Comparison of ENCODE assay signal across 20 cellular contexts in genomic region chr10:128803790-128804189, GRCh38.
DNase-seq lines count a peak whose midpoint lies in the region; ATAC-seq, FAIRE-seq and TF ChIP-seq lines count a peak whose summit lies in the region.
"Had no signal": no experiment of that assay in that cellular context is flagged by ENCODE, and none has a peak within 500 bp of the region (broad histone marks: within the 10 kb centered on the region; RNA-seq: fewer than 3 reads in every experiment).

No MANE protein-coding gene starts in this region.

- H2BK5ac ChIP-seq in H9 (ENCODE audit: insufficient read length, low read length) (no peak overlapping the region), H1 (ENCODE audit: low read depth, low read length) (no peak overlapping the region)

- no peaks in the 10 kb centered on the region for H3K79me2 ChIP-seq in GM23338 (replicated peaks; ENCODE audit: insufficient read depth)
- no peaks in the 10 kb centered on the region for H3K79me2 ChIP-seq in H9 (ENCODE audit: insufficient read depth, low read length)
- H3K79me2 ChIP-seq in H1 (ENCODE audit: control insufficient read depth in 1 of 2, insufficient read depth in 2 of 2, low read length in 2 of 2), result no peaks in the 10 kb centered on the region

- H4K5ac ChIP-seq in H9 (ENCODE audit: insufficient read length, low read depth, low read length), result no peak overlapping the region
- H4K5ac ChIP-seq in H1 (ENCODE audit: insufficient read length, low read depth, low read length), result no peak overlapping the region

- H2BK12ac ChIP-seq in H9 (ENCODE audit: insufficient read length, low read depth, low read length) (no peak overlapping the region), H1 (ENCODE audit: low read depth, low read length) (no peak overlapping the region)

- TF ChIP-seq EP300 in H1 (IDR thresholded peaks at IDR 0.05; ENCODE audit: borderline replicate concordance in 1 of 2, low read depth in 2 of 2, low read length in 2 of 2), result no peak

- H3K4me1 Mint-ChIP-seq in GM23338 (peaks cover 12% of the 10 kb centered on the region; the same call in 2 of the 3 replicates), H9 (peaks cover 11 to 14% of the 10 kb centered on the region in 2 experiments), osteocyte (ENCODE audit: unreplicated experiment) (no peaks in the 10 kb centered on the region), MCF 10A (ENCODE audit: insufficient read depth, unreplicated experiment) (no peaks in the 10 kb centered on the region)
- H3K4me1 Mint-ChIP-seq: B cell had no signal

- H3K9me3 ChIP-seq in H9 (ENCODE audit: control insufficient read depth, low read depth, low read length), result no peaks in the 10 kb centered on the region
- H3K9me3 ChIP-seq in H1 (ENCODE audit: insufficient read depth in 2 of 2, low read depth in 1 of 2, low read length in 1 of 2), result no peaks in the 10 kb centered on the region
- H3K9me3 ChIP-seq: BLaER1, Caco-2, HAP-1 had no signal

- no peaks in the 10 kb centered on the region for H3K9me3 Mint-ChIP-seq in GM23338
- no peaks in the 10 kb centered on the region; a peak in 1 of 5 replicates for H3K9me3 Mint-ChIP-seq in H9
- peaks cover 42% of the 10 kb centered on the region for H3K9me3 Mint-ChIP-seq in osteocyte (ENCODE audit: unreplicated experiment)
- peaks cover 4% of the 10 kb centered on the region for H3K9me3 Mint-ChIP-seq in MCF 10A (ENCODE audit: unreplicated experiment)

- no peaks in the 10 kb centered on the region for H3K36me3 Mint-ChIP-seq in GM23338 (ENCODE audit: low read depth)
- H3K36me3 Mint-ChIP-seq in H9 (ENCODE audit: insufficient read depth in 1 of 3, low read depth in 3 of 3), result no peaks in the 10 kb centered on the region
- no peaks in the 10 kb centered on the region for H3K36me3 Mint-ChIP-seq in osteocyte (ENCODE audit: unreplicated experiment)
- no peaks in the 10 kb centered on the region for H3K36me3 Mint-ChIP-seq in MCF 10A (ENCODE audit: insufficient read depth, unreplicated experiment)
- H3K36me3 Mint-ChIP-seq: CD4-positive, CD25-positive, alpha-beta regulatory T cell; CD8-positive, alpha-beta T cell had no signal

- H4K8ac ChIP-seq in H9 (replicated peaks; ENCODE audit: insufficient read length, low read depth, low read length) (no peak overlapping the region), H1 (ENCODE audit: extremely low read depth, insufficient read depth, low read length) (no peak overlapping the region)

- H3K4me1 ChIP-seq in GM23338 (ENCODE audit: insufficient read depth) (peaks cover 6% of the 10 kb centered on the region), H9 (ENCODE audit: insufficient read depth, low read length) (peaks cover 2% of the 10 kb centered on the region; the same call in 1 of the 2 replicates), H1 (replicated peaks in 1 of 4; ENCODE audit: control insufficient read depth in 3 of 4, insufficient read depth in 4 of 4, low read length in 3 of 4) (peaks cover 0 to 3% (median under 1%) of the 10 kb centered on the region in 4 experiments; a peak in 2 of 7 replicates)
- H3K4me1 ChIP-seq: BLaER1, Caco-2, HAP-1 had no signal

- no TSS peak for BruUV-seq in MCF 10A (replicated peaks; lab: Mats Ljungman, UMichigan)

- H3F3A ChIP-seq in GM23338 (replicated peaks; ENCODE audit: low read depth), result no peaks in the 10 kb centered on the region

- POLR2A ChIA-PET in H1 (lab: Charles Lee; ENCODE audit: partially characterized antibody), result no interaction called here
- POLR2A ChIA-PET in MCF 10A (lab: Yijun Ruan, JAX), result no interaction called here

- no peaks in the 10 kb centered on the region for H3K79me1 ChIP-seq in H9 (ENCODE audit: insufficient read depth, low read depth, low read length, poor library complexity, severe bottlenecking)
- H3K79me1 ChIP-seq in H1 (ENCODE audit: low read depth, low read length), result no peaks in the 10 kb centered on the region

- no peaks in the 10 kb centered on the region for H3K23me2 ChIP-seq in H9 (ENCODE audit: insufficient read length, low read depth, low read length, poor library complexity, severe bottlenecking)
- no peaks in the 10 kb centered on the region for H3K23me2 ChIP-seq in H1 (ENCODE audit: low read depth, low read length)

- no peak overlapping the region for H3K23ac ChIP-seq in H9 (ENCODE audit: insufficient read length, low read depth, low read length)
- no peak overlapping the region for H3K23ac ChIP-seq in H1 (ENCODE audit: insufficient read length)

- peaks cover 12% of the 10 kb centered on the region; the same call in 1 of the 2 replicates for H3K9me2 ChIP-seq in GM23338 (ENCODE audit: insufficient read depth)

- H3K27me3 ChIP-seq in GM23338 (ENCODE audit: insufficient read depth) (no peaks in the 10 kb centered on the region), H9 (ENCODE audit: insufficient read depth, low read length) (no peaks in the 10 kb centered on the region), H1 (replicated peaks in 1 of 4; ENCODE audit: control insufficient read depth in 3 of 4, extremely low read depth in 1 of 4, insufficient read depth in 3 of 4, low read length in 3 of 4) (no peaks in the 10 kb centered on the region)
- H3K27me3 ChIP-seq: BLaER1 had no signal

- no peak for FAIRE-seq in H1 (lab: Jason Lieb, UNC)
- FAIRE-seq: GM12878, GM19239 had no signal

- TF ChIP-seq RAD21 in H1 (IDR thresholded peaks at IDR 0.05 in 1 of 2, conservative IDR thresholded peaks at IDR 0.05 in 1 of 2; ENCODE audit: low read depth in 2 of 2, low read length in 2 of 2), result 0 out of 4 replicates have a peak, but pooled peaks of 1 of the 2 experiments have one; percentile 4

- intact Hi-C loops in MCF 10A (cut with micrococcal nuclease), result no loop called here

- H2BK15ac ChIP-seq in H9 (ENCODE audit: low read depth, low read length) (no peak overlapping the region; the same call in 1 of the 2 replicates), H1 (ENCODE audit: low read length) (no peak overlapping the region)

- H4K20me1 ChIP-seq in GM23338 (replicated peaks; ENCODE audit: insufficient read depth) (no peaks in the 10 kb centered on the region), H9 (ENCODE audit: control insufficient read depth, insufficient read depth, insufficient read length) (no peaks in the 10 kb centered on the region), H1 (replicated peaks in 1 of 2; ENCODE audit: control insufficient read depth in 1 of 2, insufficient read depth in 2 of 2, low read length in 2 of 2) (no peaks in the 10 kb centered on the region)
- H4K20me1 ChIP-seq: BLaER1 had no signal

- H3K36me3 ChIP-seq in GM23338 (ENCODE audit: insufficient read depth) (no peaks in the 10 kb centered on the region), H1 (ENCODE audit: control insufficient read depth in 2 of 4, insufficient read depth in 4 of 4, low read length in 3 of 4) (no peaks in the 10 kb centered on the region)
- H3K36me3 ChIP-seq: BLaER1, HAP-1 had no signal

- H4K91ac ChIP-seq in H9 (ENCODE audit: insufficient read length, low read depth, low read length) (no peak overlapping the region), H1 (replicated peaks; ENCODE audit: insufficient read length, low read length) (no peak overlapping the region)

- no peak overlapping the region for H3K56ac ChIP-seq in H9 (ENCODE audit: insufficient read length, low read depth, low read length)
- H3K56ac ChIP-seq in H1 (replicated peaks; ENCODE audit: insufficient read length, low read depth, low read length), result no peak overlapping the region

- H2AK5ac ChIP-seq in H9 (ENCODE audit: insufficient read length, low read length), result no peak overlapping the region
- H2AK5ac ChIP-seq in H1 (ENCODE audit: low read depth, low read length), result no peak overlapping the region

- H3K27ac ChIP-seq in GM23338 (ENCODE audit: low read depth), result no peak overlapping the region
- H3K27ac ChIP-seq in H9 (ENCODE audit: insufficient read length, low read depth, low read length), result no peak overlapping the region
- H3K27ac ChIP-seq in H1 (ENCODE audit: low read depth, low read length), result no peak overlapping the region
- H3K27ac ChIP-seq: BLaER1, C4-2B had no signal

- H3K4me3 Mint-ChIP-seq in GM23338 (no peak overlapping the region), H9 (no peak overlapping the region), osteocyte (ENCODE audit: unreplicated experiment) (no peak overlapping the region), MCF 10A (ENCODE audit: unreplicated experiment) (no peak overlapping the region)
- H3K4me3 Mint-ChIP-seq: B cell; CD4-positive, CD25-positive, alpha-beta regulatory T cell; CD8-positive, alpha-beta T cell; HFFc6 had no signal

- H2BK20ac ChIP-seq in H9 (ENCODE audit: low read depth, low read length, poor library complexity, severe bottlenecking), result no peak overlapping the region
- H2BK20ac ChIP-seq in H1 (ENCODE audit: low read length), result no peak overlapping the region

- no peak overlapping the region for H3K27ac Mint-ChIP-seq in GM23338
- H3K27ac Mint-ChIP-seq in H9, result no peak overlapping the region
- H3K27ac Mint-ChIP-seq in osteocyte (ENCODE audit: unreplicated experiment), result no peak overlapping the region
- H3K27ac Mint-ChIP-seq in MCF 10A (ENCODE audit: low read depth, unreplicated experiment), result no peak overlapping the region
- H3K27ac Mint-ChIP-seq: B cell; CD4-positive, CD25-positive, alpha-beta regulatory T cell; CD8-positive, alpha-beta T cell; HFFc6 had no signal

- H2AFZ ChIP-seq in GM23338 (peak overlapping the region; percentile 38; the same call in 1 of the 2 replicates), H9 (ENCODE audit: low read length) (no peak overlapping the region), H1 (ENCODE audit: low read length) (no peak overlapping the region)

- H3K4me2 ChIP-seq in GM23338, result no peak overlapping the region
- H3K4me2 ChIP-seq in H9 (ENCODE audit: insufficient read depth, insufficient read length, low read length), result no peak overlapping the region
- no peak overlapping the region for H3K4me2 ChIP-seq in H1 (ENCODE audit: insufficient read depth in 1 of 2, low read depth in 2 of 2, low read length in 2 of 2)
- H3K4me2 ChIP-seq: BLaER1 had no signal

- no peak for TF ChIP-seq POLR2A in H1 (IDR thresholded peaks at IDR 0.05; ENCODE audit: control extremely low read depth in 1 of 2, low read depth in 2 of 2, low read length in 2 of 2)

- H3T11ph ChIP-seq in H9 (ENCODE audit: low read length), result no peak overlapping the region

- CTCF ChIA-PET in H1 (lab: Charles Lee; ENCODE audit: partially characterized antibody), result interaction anchor here (1.3 to 2.0 kb wide), 4 partner anchors 11 to 172 kb away, joined by 3 to 8 read pairs (median 5); no protein-coding TSS in a partner anchor
- CTCF ChIA-PET in MCF 10A (lab: Yijun Ruan, JAX), result no interaction called here

- H2BK120ac ChIP-seq in H9 (ENCODE audit: low read depth, low read length, poor library complexity, severe bottlenecking) (no peak overlapping the region), H1 (replicated peaks; ENCODE audit: low read depth, low read length) (no peak overlapping the region)

- DNase-seq in GM23338 (ENCODE audit: low spot score) (peak; percentile 30), H9 (no peak), H1 (ENCODE audit: low read depth in 1 of 2, low spot score in 2 of 2) (peak in 1 of 2 experiments; percentile 48), osteocyte (ENCODE audit: extremely low spot score, unreplicated experiment) (peak; percentile 68), MCF 10A (ENCODE audit: unreplicated experiment) (no peak), NCI-H1417 (lab: John Stamatoyannopoulos, UW) (no peak), hepatic stellate cell (ENCODE audit: low spot score) (no peak)
- DNase-seq: Caco-2; CD4-positive, CD25-positive, alpha-beta regulatory T cell; DMS153; EL; GDM1; HFFc6 had no signal

- H3K14ac ChIP-seq in H9 (ENCODE audit: insufficient read depth, low read length) (no peak overlapping the region), H1 (ENCODE audit: insufficient read length) (no peak overlapping the region)

- H3K9ac ChIP-seq in H9 (ENCODE audit: extremely low read depth, insufficient read length, low read length), result no peak overlapping the region
- no peak overlapping the region for H3K9ac ChIP-seq in H1 (replicated peaks in 1 of 4; ENCODE audit: extremely low read depth in 1 of 4, low read depth in 3 of 4, low read length in 3 of 4)
- H3K9ac ChIP-seq: BLaER1 had no signal

- no peak overlapping the region for H3K4me3 ChIP-seq in GM23338
- no peak overlapping the region for H3K4me3 ChIP-seq in H1 (ENCODE audit: extremely low read depth in 1 of 4, insufficient read depth in 2 of 4, low read depth in 3 of 4, low read length in 4 of 4)
- H3K4me3 ChIP-seq: BLaER1, GM12878, HAP-1 had no signal

- H3K18ac ChIP-seq in H9 (ENCODE audit: insufficient read length, low read depth, low read length), result no peak overlapping the region
- no peak overlapping the region for H3K18ac ChIP-seq in H1 (ENCODE audit: extremely low read depth, low read length)

- TF ChIP-seq CTCF in GM23338 (conservative IDR thresholded peaks at IDR 0.05; ENCODE audit: low read depth in 2 of 2), result peak in 1 of 2 experiments; percentile 18; a peak in 1 of 4 replicates
- TF ChIP-seq CTCF in H9 (conservative IDR thresholded peaks at IDR 0.05), result peak; percentile 37; the same call in 2 of the 3 replicates
- peak; percentile 12 to 41 (median 34); a peak in 3 of 4 replicates for TF ChIP-seq CTCF in H1 (IDR thresholded peaks at IDR 0.05; ENCODE audit: control extremely low read depth in 1 of 3, insufficient read depth in 1 of 3, low read depth in 1 of 3, low read length in 3 of 3)
- no peak for TF ChIP-seq CTCF in osteocyte (IDR thresholded peaks at IDR 0.05)
- TF ChIP-seq CTCF in MCF 10A (IDR thresholded peaks at IDR 0.05; ENCODE audit: unreplicated experiment), result no peak

- no CpG with 5 or more reads among the region's 8 CpGs for WGBS in H9 (ENCODE audit: extremely low coverage, insufficient read length, low lambda C conversion rate)
- 76% methylated on average over 8 of the region's 8 CpGs; no CpG with 5 or more reads in 1 of the 2 experiments for WGBS in H1 (ENCODE audit: extremely low coverage in 1 of 2, insufficient coverage in 1 of 2, insufficient read length in 1 of 2, insufficient replicate concordance in 2 of 2, low coverage in 1 of 2, low lambda C conversion rate in 2 of 2, missing lambda C conversion rate in 1 of 2), 2 experiments

- H3K4ac ChIP-seq in H9 (ENCODE audit: low read depth, low read length) (no peak overlapping the region), H1 (replicated peaks; ENCODE audit: insufficient read length, low read depth, low read length) (no peak overlapping the region)

- ATAC-seq in GM23338, result peak; percentile 55
- ATAC-seq: CD8-positive, alpha-beta T cell; GM12878 had no signal

- H3K27me3 Mint-ChIP-seq in GM23338 (ENCODE audit: insufficient read depth, low read depth, poor library complexity) (peaks cover 2% of the 10 kb centered on the region), H9 (ENCODE audit: low read depth) (peaks cover 5% of the 10 kb centered on the region; the same call in 1 of the 2 replicates), osteocyte (ENCODE audit: unreplicated experiment) (no peaks in the 10 kb centered on the region), MCF 10A (ENCODE audit: insufficient read depth, unreplicated experiment) (peaks cover 11% of the 10 kb centered on the region)
- H3K27me3 Mint-ChIP-seq: B cell had no signal

Comparison
In these comparisons a context has a peak if more than half of its experiments do, and no peak if none do; other contexts are left out.
1. DNase-seq: peak in GM23338 (single experiment) and osteocyte (single experiment); none in H9 (single experiment), MCF 10A (single experiment), NCI-H1417 (0 of 3) and hepatic stellate cell (single experiment).
2. CTCF ChIP-seq: peak in H9 (single experiment) and H1 (3 of 3); none in osteocyte (single experiment) and MCF 10A (single experiment).